Comparison of ENCODE assay signal across 15 cellular contexts in genomic region chr1:156430305-156430704, GRCh38.
"Had no signal": no experiment of that assay in that cellular context is flagged by ENCODE, and none has a peak within 500 bp of the region (broad histone marks: within the 10 kb centered on the region; RNA-seq: fewer than 3 reads in every experiment).

No MANE protein-coding gene starts in this region.

- ATAC-seq: gastrocnemius medialis; natural killer cell treated with Interleukin-12 subunit alpha and Interleukin-12 subunit beta and Interleukin-15 and Interleukin-18, amount 100 ng/mL, for 72 hours; psoas muscle; right lobe of liver; stimulated activated naive B cell treated with anti-CD40 and anti-IgM and Interleukin-4, amounts not matched to agents 10 μg/mL and 1 μg/mL and 100 μg/mL, for 72 hours had no signal

- DNase-seq: activated CD4-positive, alpha-beta T cell treated with anti-CD3 and anti-CD28 coated beads for 1 hour; activated CD4-positive, alpha-beta T cell treated with anti-CD3 and anti-CD28 coated beads, Interleukin-2, amount 50 U/mL, for 48 hours; activated T-cell treated with anti-CD3 and anti-CD28 coated beads, Interleukin-2, amount 50 U/mL, for 48 hours; gastrocnemius medialis; mammary epithelial cell; occipital lobe; psoas muscle; right lobe of liver; spleen; stimulated activated CD4-positive, alpha-beta T cell treated with anti-CD3 and anti-CD28 coated beads, Interleukin-1b, Interleukin-23, amount 100 ng/mL, for 48 hours; stimulated activated naive B cell treated with anti-CD40 and anti-IgM and Interleukin-4, amounts not matched to agents 10 μg/mL and 1 μg/mL and 100 μg/mL, for 72 hours; transverse colon had no signal

- H3K27ac Mint-ChIP-seq: natural killer cell treated with Interleukin-12 subunit alpha and Interleukin-12 subunit beta and Interleukin-15 and Interleukin-18, amount 100 ng/mL, for 72 hours; stimulated activated naive B cell treated with anti-CD40 and anti-IgM and Interleukin-4, amounts not matched to agents 10 μg/mL and 1 μg/mL and 100 μg/mL, for 72 hours had no signal

- H3K9me3 Mint-ChIP-seq: natural killer cell treated with Interleukin-12 subunit alpha and Interleukin-12 subunit beta and Interleukin-15 and Interleukin-18, amount 100 ng/mL, for 72 hours; stimulated activated naive B cell treated with anti-CD40 and anti-IgM and Interleukin-4, amounts not matched to agents 10 μg/mL and 1 μg/mL and 100 μg/mL, for 72 hours had no signal

- H3K36me3 ChIP-seq: gastrocnemius medialis, right lobe of liver, spleen, transverse colon had no signal

- FAIRE-seq: colon had no signal

- H3K4me3 ChIP-seq: gastrocnemius medialis, hepatocyte, psoas muscle, right lobe of liver, spleen, transverse colon had no signal

- H3K36me3 Mint-ChIP-seq: stimulated activated naive B cell treated with anti-CD40 and anti-IgM and Interleukin-4, amounts not matched to agents 10 μg/mL and 1 μg/mL and 100 μg/mL, for 72 hours had no signal

- H3K4me1 ChIP-seq: gastrocnemius medialis, psoas muscle had no signal

- H3K27ac ChIP-seq: gastrocnemius medialis, hepatocyte, psoas muscle, right lobe of liver, spleen, transverse colon had no signal

- H3K4me3 Mint-ChIP-seq: natural killer cell treated with Interleukin-12 subunit alpha and Interleukin-12 subunit beta and Interleukin-15 and Interleukin-18, amount 100 ng/mL, for 72 hours; stimulated activated naive B cell treated with anti-CD40 and anti-IgM and Interleukin-4, amounts not matched to agents 10 μg/mL and 1 μg/mL and 100 μg/mL, for 72 hours had no signal

- H3K9me3 ChIP-seq: gastrocnemius medialis, psoas muscle, right lobe of liver, spleen, transverse colon had no signal
